ENCODE assay signal across 8 cellular contexts in the genomic region with DNA sequence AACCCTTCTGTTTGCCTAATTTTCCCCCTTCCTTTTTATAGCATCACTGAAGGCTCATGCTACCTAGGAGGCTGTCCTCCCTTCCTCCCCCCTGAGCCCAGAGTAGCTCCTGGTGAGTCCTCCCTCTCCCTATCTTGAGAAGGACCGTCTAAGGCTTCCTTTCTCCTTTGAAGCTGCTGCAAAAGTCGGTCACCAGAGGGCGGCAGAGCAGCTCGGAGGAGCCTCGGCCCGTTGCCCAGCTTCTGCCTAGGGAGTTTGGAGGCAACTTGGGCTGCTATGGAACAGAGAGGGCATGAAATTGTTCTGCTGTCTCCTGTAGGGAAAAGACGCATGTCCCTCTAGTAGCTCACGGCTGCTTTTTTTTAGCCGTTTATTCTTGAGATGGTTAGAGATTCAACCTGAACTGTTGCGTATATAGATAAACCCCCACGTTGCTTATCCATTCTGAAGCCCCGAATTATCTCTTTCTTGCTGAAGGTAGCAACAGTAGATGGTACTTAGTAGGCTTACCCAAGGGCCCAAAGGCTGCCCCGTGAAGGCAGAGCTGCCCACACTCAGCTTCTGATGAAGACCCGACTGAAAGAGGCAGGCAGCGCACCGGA.
DNase-seq lines count a peak whose midpoint lies in the region; ATAC-seq and TF ChIP-seq lines count a peak whose summit lies in the region.

No MANE protein-coding gene starts in this region.

- TF ChIP-seq POLR2A in NB4 (IDR thresholded peaks at IDR 0.05; ENCODE audit: extremely low read depth, insufficient read length) = no peak

- peak; percentile 35 for DNase-seq in GM04504 (ENCODE audit: low read depth)
- DNase-seq in NB4 (ENCODE audit: low read depth) = peak; percentile 90
- peak; percentile 20 for DNase-seq in T1000 (lab: John Stamatoyannopoulos, UW)
- DNase-seq in astrocyte of the hippocampus (ENCODE audit: low read depth, low spot score) = peak; percentile 89
- DNase-seq in hippocampal formation (lab: John Stamatoyannopoulos, UW) = peak; percentile 76 to 81
- DNase-seq in smooth muscle cell of the brain vasculature (ENCODE audit: low read depth, low spot score) = peak; percentile 45

- H3K4me3 ChIP-seq in NB4 (ENCODE audit: low read depth, low read length) = peak overlapping the region; percentile 42

- peak; percentile 76 for TF ChIP-seq CTCF in NB4 (IDR thresholded peaks at IDR 0.05; ENCODE audit: low read depth, low read length)

- ATAC-seq in GM19035 (IDR thresholded peaks at IDR 0.05; ENCODE audit: unreplicated experiment) (no peak), GM18858 (IDR thresholded peaks at IDR 0.05; ENCODE audit: unreplicated experiment) (no peak)

Comparison
In these comparisons a context has a peak if more than half of its experiments do, and no peak if none do; other contexts are left out.
1. DNase-seq: peak in every context shown above with its lines; median percentile 90 in NB4; 89 in astrocyte of the hippocampus; 78 in hippocampal formation; 45 in smooth muscle cell of the brain vasculature; 35 in GM04504; 20 in T1000.